Comparison of ENCODE assay signal across 13 cellular contexts in genomic region chr3:195468841-195469240, GRCh38. TPM values are rescaled to one million over a fixed set of nuclear protein-coding genes. Genes with fewer than 3 reads are reported as not detected.
DNase-seq lines count a peak whose midpoint lies in the region; ATAC-seq lines count a peak whose summit lies in the region.
"Had no signal": no experiment of that assay in that cellular context is flagged by ENCODE, and none has a peak within 500 bp of the region (broad histone marks: within the 10 kb centered on the region; RNA-seq: fewer than 3 reads in every experiment).

No MANE protein-coding gene starts in this region.

- no peak for ATAC-seq in activated CD4-positive, alpha-beta T cell treated with anti-CD3 and anti-CD28 coated beads for 36 hours
- no peak for ATAC-seq in activated naive CD8-positive, alpha-beta T cell treated with anti-CD3 and anti-CD28 coated beads, Interleukin-2, amount 50 U/mL, for 24 hours
- no peak for ATAC-seq in stimulated activated effector memory CD8-positive, alpha-beta T cell treated with anti-CD3 and anti-CD28 coated beads, Interleukin-12 subunit alpha, Interleukin-12 subunit beta, amount 100 ng/mL, for 72 hours
- ATAC-seq: HCT116 had no signal

- intact Hi-C loops in activated CD4-positive, alpha-beta T cell treated with anti-CD3 and anti-CD28 coated beads for 36 hours (cut with DNase I, micrococcal nuclease) = no loop called here
- intact Hi-C loops in activated T-helper 1 cell treated with anti-CD3 and anti-CD28 coated beads, Interleukin-12 subunit alpha, Interleukin-12 subunit beta, Interleukin-2, Interleukin-4 antibody, amounts not matched to agents 30 ng/mL and 10 ng/mL and 1 ng/mL, durations not matched to agents 14 hours and 24 hours and 36 hours (cut with micrococcal nuclease) = loop anchor here (1.0 to 2.0 kb wide), 3 partner anchors 26 to 74 kb away; partner anchors contain the start of genes ACAP2 and PPP1R2

- H3K36me3 Mint-ChIP-seq in activated CD4-positive, alpha-beta T cell treated with anti-CD3 and anti-CD28 coated beads for 36 hours (ENCODE audit: low read depth) = peaks cover 12% of the 10 kb centered on the region
- H3K36me3 Mint-ChIP-seq in activated naive CD8-positive, alpha-beta T cell treated with anti-CD3 and anti-CD28 coated beads for 36 hours = peaks cover 9% of the 10 kb centered on the region
- H3K36me3 Mint-ChIP-seq in activated naive CD8-positive, alpha-beta T cell treated with anti-CD3 and anti-CD28 coated beads, Interleukin-2, amount 50 U/mL, for 24 hours (ENCODE audit: low read depth) = peaks cover 7% of the 10 kb centered on the region
- no peaks in the 10 kb centered on the region for H3K36me3 Mint-ChIP-seq in stimulated activated effector memory CD8-positive, alpha-beta T cell treated with anti-CD3 and anti-CD28 coated beads, Interleukin-12 subunit alpha, Interleukin-12 subunit beta, amount 100 ng/mL, for 72 hours
- H3K36me3 Mint-ChIP-seq in activated T-helper 1 cell treated with anti-CD3 and anti-CD28 coated beads, Interleukin-12 subunit alpha, Interleukin-12 subunit beta, Interleukin-2, Interleukin-4 antibody, amounts not matched to agents 30 ng/mL and 10 ng/mL and 1 ng/mL, durations not matched to agents 14 hours and 24 hours and 36 hours (ENCODE audit: low read depth) = peaks cover 3% of the 10 kb centered on the region
- H3K36me3 Mint-ChIP-seq: CD14-positive monocyte had no signal

- no peak overlapping the region for H3K4me3 Mint-ChIP-seq in activated CD4-positive, alpha-beta T cell treated with anti-CD3 and anti-CD28 coated beads for 36 hours
- H3K4me3 Mint-ChIP-seq in activated naive CD8-positive, alpha-beta T cell treated with anti-CD3 and anti-CD28 coated beads for 36 hours = peak overlapping the region; percentile 3
- H3K4me3 Mint-ChIP-seq in activated naive CD8-positive, alpha-beta T cell treated with anti-CD3 and anti-CD28 coated beads, Interleukin-2, amount 50 U/mL, for 24 hours = no peak overlapping the region
- H3K4me3 Mint-ChIP-seq in stimulated activated effector memory CD8-positive, alpha-beta T cell treated with anti-CD3 and anti-CD28 coated beads, Interleukin-12 subunit alpha, Interleukin-12 subunit beta, amount 100 ng/mL, for 72 hours = peak overlapping the region; percentile 24
- H3K4me3 Mint-ChIP-seq in activated T-helper 1 cell treated with anti-CD3 and anti-CD28 coated beads, Interleukin-12 subunit alpha, Interleukin-12 subunit beta, Interleukin-2, Interleukin-4 antibody, amounts not matched to agents 30 ng/mL and 10 ng/mL and 1 ng/mL, durations not matched to agents 14 hours and 24 hours and 36 hours = no peak overlapping the region
- H3K4me3 Mint-ChIP-seq: CD14-positive monocyte had no signal

- CTCF ChIA-PET in activated CD4-positive, alpha-beta T cell treated with anti-CD3 and anti-CD28 coated beads for 36 hours (lab: Charles Lee) = interaction anchor here (0.8 kb wide), 1 partner anchor 21 kb away, joined by 4 read pairs; no protein-coding TSS in a partner anchor

- no peak for DNase-seq in activated CD4-positive, alpha-beta T cell treated with anti-CD3 and anti-CD28 coated beads for 36 hours
- no peak for DNase-seq in activated CD4-positive, alpha-beta T cell treated with anti-CD3 and anti-CD28 coated beads for 4 hours
- no peak for DNase-seq in activated naive CD8-positive, alpha-beta T cell treated with anti-CD3 and anti-CD28 coated beads for 36 hours
- DNase-seq in activated naive CD8-positive, alpha-beta T cell treated with anti-CD3 and anti-CD28 coated beads, Interleukin-2, amount 50 U/mL, for 24 hours = no peak
- DNase-seq in ecto neural progenitor cell (ENCODE audit: low spot score) = peak; percentile 10
- DNase-seq in stimulated activated effector memory CD8-positive, alpha-beta T cell treated with anti-CD3 and anti-CD28 coated beads, Interleukin-12 subunit alpha, Interleukin-12 subunit beta, amount 100 ng/mL, for 72 hours (ENCODE audit: low spot score in 2 of 2) = no peak
- DNase-seq in putamen (ENCODE audit: low spot score) = no peak
- DNase-seq in activated T-helper 1 cell treated with anti-CD3 and anti-CD28 coated beads, Interleukin-12 subunit alpha, Interleukin-12 subunit beta, Interleukin-2, Interleukin-4 antibody, amounts not matched to agents 30 ng/mL and 10 ng/mL and 1 ng/mL, durations not matched to agents 14 hours and 24 hours and 36 hours (ENCODE audit: low spot score) = no peak
- DNase-seq: Calu3, DMS 273 treated with DMSO at 0.1 percent for 48 hours, GM23248 had no signal

- peaks cover 2% of the 10 kb centered on the region for H3K27me3 Mint-ChIP-seq in activated CD4-positive, alpha-beta T cell treated with anti-CD3 and anti-CD28 coated beads for 36 hours
- H3K27me3 Mint-ChIP-seq in activated naive CD8-positive, alpha-beta T cell treated with anti-CD3 and anti-CD28 coated beads for 36 hours = no peaks in the 10 kb centered on the region
- no peaks in the 10 kb centered on the region for H3K27me3 Mint-ChIP-seq in activated naive CD8-positive, alpha-beta T cell treated with anti-CD3 and anti-CD28 coated beads, Interleukin-2, amount 50 U/mL, for 24 hours
- no peaks in the 10 kb centered on the region for H3K27me3 Mint-ChIP-seq in activated T-helper 1 cell treated with anti-CD3 and anti-CD28 coated beads, Interleukin-12 subunit alpha, Interleukin-12 subunit beta, Interleukin-2, Interleukin-4 antibody, amounts not matched to agents 30 ng/mL and 10 ng/mL and 1 ng/mL, durations not matched to agents 14 hours and 24 hours and 36 hours (ENCODE audit: insufficient read depth)

- peak overlapping the region; percentile 84 for H3K27ac Mint-ChIP-seq in activated CD4-positive, alpha-beta T cell treated with anti-CD3 and anti-CD28 coated beads for 36 hours
- peak overlapping the region; percentile 80 for H3K27ac Mint-ChIP-seq in activated naive CD8-positive, alpha-beta T cell treated with anti-CD3 and anti-CD28 coated beads for 36 hours
- H3K27ac Mint-ChIP-seq in activated naive CD8-positive, alpha-beta T cell treated with anti-CD3 and anti-CD28 coated beads, Interleukin-2, amount 50 U/mL, for 24 hours = no peak overlapping the region
- peak overlapping the region; percentile 81 for H3K27ac Mint-ChIP-seq in stimulated activated effector memory CD8-positive, alpha-beta T cell treated with anti-CD3 and anti-CD28 coated beads, Interleukin-12 subunit alpha, Interleukin-12 subunit beta, amount 100 ng/mL, for 72 hours
- H3K27ac Mint-ChIP-seq in activated T-helper 1 cell treated with anti-CD3 and anti-CD28 coated beads, Interleukin-12 subunit alpha, Interleukin-12 subunit beta, Interleukin-2, Interleukin-4 antibody, amounts not matched to agents 30 ng/mL and 10 ng/mL and 1 ng/mL, durations not matched to agents 14 hours and 24 hours and 36 hours = no peak overlapping the region
- H3K27ac Mint-ChIP-seq: CD14-positive monocyte had no signal

- peaks cover 16% of the 10 kb centered on the region for H3K9me3 Mint-ChIP-seq in activated CD4-positive, alpha-beta T cell treated with anti-CD3 and anti-CD28 coated beads for 36 hours (ENCODE audit: low read depth)
- H3K9me3 Mint-ChIP-seq in activated naive CD8-positive, alpha-beta T cell treated with anti-CD3 and anti-CD28 coated beads for 36 hours = peaks cover 16% of the 10 kb centered on the region
- peaks cover 16% of the 10 kb centered on the region for H3K9me3 Mint-ChIP-seq in activated naive CD8-positive, alpha-beta T cell treated with anti-CD3 and anti-CD28 coated beads, Interleukin-2, amount 50 U/mL, for 24 hours
- peaks cover 11% of the 10 kb centered on the region for H3K9me3 Mint-ChIP-seq in stimulated activated effector memory CD8-positive, alpha-beta T cell treated with anti-CD3 and anti-CD28 coated beads, Interleukin-12 subunit alpha, Interleukin-12 subunit beta, amount 100 ng/mL, for 72 hours
- peaks cover 13% of the 10 kb centered on the region for H3K9me3 Mint-ChIP-seq in activated T-helper 1 cell treated with anti-CD3 and anti-CD28 coated beads, Interleukin-12 subunit alpha, Interleukin-12 subunit beta, Interleukin-2, Interleukin-4 antibody, amounts not matched to agents 30 ng/mL and 10 ng/mL and 1 ng/mL, durations not matched to agents 14 hours and 24 hours and 36 hours

- POLR2A ChIA-PET in activated CD4-positive, alpha-beta T cell treated with anti-CD3 and anti-CD28 coated beads for 36 hours (lab: Charles Lee) = no interaction called here

- peaks cover 20% of the 10 kb centered on the region for H3K4me1 Mint-ChIP-seq in activated CD4-positive, alpha-beta T cell treated with anti-CD3 and anti-CD28 coated beads for 36 hours
- peaks cover 11% of the 10 kb centered on the region for H3K4me1 Mint-ChIP-seq in activated naive CD8-positive, alpha-beta T cell treated with anti-CD3 and anti-CD28 coated beads for 36 hours
- H3K4me1 Mint-ChIP-seq in activated naive CD8-positive, alpha-beta T cell treated with anti-CD3 and anti-CD28 coated beads, Interleukin-2, amount 50 U/mL, for 24 hours = peaks cover 11% of the 10 kb centered on the region
- peaks cover 12% of the 10 kb centered on the region for H3K4me1 Mint-ChIP-seq in stimulated activated effector memory CD8-positive, alpha-beta T cell treated with anti-CD3 and anti-CD28 coated beads, Interleukin-12 subunit alpha, Interleukin-12 subunit beta, amount 100 ng/mL, for 72 hours
- H3K4me1 Mint-ChIP-seq in activated T-helper 1 cell treated with anti-CD3 and anti-CD28 coated beads, Interleukin-12 subunit alpha, Interleukin-12 subunit beta, Interleukin-2, Interleukin-4 antibody, amounts not matched to agents 30 ng/mL and 10 ng/mL and 1 ng/mL, durations not matched to agents 14 hours and 24 hours and 36 hours (ENCODE audit: low read depth) = peaks cover 12% of the 10 kb centered on the region
- H3K4me1 Mint-ChIP-seq: CD14-positive monocyte had no signal

RNA-seq across cellular contexts. Expression of gene ACAP2, which starts 26.0 kb away (rescaled TPM):
- 10 to 100 TPM; 43.7 to 51.9 TPM for total RNA-seq in activated CD4-positive, alpha-beta T cell treated with anti-CD3 and anti-CD28 coated beads for 36 hours
- total RNA-seq in activated naive CD8-positive, alpha-beta T cell treated with anti-CD3 and anti-CD28 coated beads for 36 hours = 10 to 100 TPM; 41.1 to 42.9 TPM
- total RNA-seq in activated T-helper 1 cell treated with anti-CD3 and anti-CD28 coated beads, Interleukin-12 subunit alpha, Interleukin-12 subunit beta, Interleukin-2, Interleukin-4 antibody, amounts not matched to agents 30 ng/mL and 10 ng/mL and 1 ng/mL, durations not matched to agents 14 hours and 24 hours and 36 hours = 38.2 and 46.3 TPM in 2 replicates

Comparison
In these comparisons a context has a peak if more than half of its experiments do, and no peak if none do; other contexts are left out.
1. H3K27ac Mint-ChIP-seq: peak in activated CD4-positive, alpha-beta T cell treated with anti-CD3 and anti-CD28 coated beads for 36 hours (single experiment), activated naive CD8-positive, alpha-beta T cell treated with anti-CD3 and anti-CD28 coated beads for 36 hours (single experiment) and stimulated activated effector memory CD8-positive, alpha-beta T cell treated with anti-CD3 and anti-CD28 coated beads, Interleukin-12 subunit alpha, Interleukin-12 subunit beta, amount 100 ng/mL, for 72 hours (single experiment); none in activated naive CD8-positive, alpha-beta T cell treated with anti-CD3 and anti-CD28 coated beads, Interleukin-2, amount 50 U/mL, for 24 hours (single experiment) and activated T-helper 1 cell treated with anti-CD3 and anti-CD28 coated beads, Interleukin-12 subunit alpha, Interleukin-12 subunit beta, Interleukin-2, Interleukin-4 antibody, amounts not matched to agents 30 ng/mL and 10 ng/mL and 1 ng/mL, durations not matched to agents 14 hours and 24 hours and 36 hours (single experiment).
2. H3K4me3 Mint-ChIP-seq: peak in activated naive CD8-positive, alpha-beta T cell treated with anti-CD3 and anti-CD28 coated beads for 36 hours (single experiment) and stimulated activated effector memory CD8-positive, alpha-beta T cell treated with anti-CD3 and anti-CD28 coated beads, Interleukin-12 subunit alpha, Interleukin-12 subunit beta, amount 100 ng/mL, for 72 hours (single experiment); none in activated CD4-positive, alpha-beta T cell treated with anti-CD3 and anti-CD28 coated beads for 36 hours (single experiment), activated naive CD8-positive, alpha-beta T cell treated with anti-CD3 and anti-CD28 coated beads, Interleukin-2, amount 50 U/mL, for 24 hours (single experiment) and activated T-helper 1 cell treated with anti-CD3 and anti-CD28 coated beads, Interleukin-12 subunit alpha, Interleukin-12 subunit beta, Interleukin-2, Interleukin-4 antibody, amounts not matched to agents 30 ng/mL and 10 ng/mL and 1 ng/mL, durations not matched to agents 14 hours and 24 hours and 36 hours (single experiment).